In the genomic region with DNA sequence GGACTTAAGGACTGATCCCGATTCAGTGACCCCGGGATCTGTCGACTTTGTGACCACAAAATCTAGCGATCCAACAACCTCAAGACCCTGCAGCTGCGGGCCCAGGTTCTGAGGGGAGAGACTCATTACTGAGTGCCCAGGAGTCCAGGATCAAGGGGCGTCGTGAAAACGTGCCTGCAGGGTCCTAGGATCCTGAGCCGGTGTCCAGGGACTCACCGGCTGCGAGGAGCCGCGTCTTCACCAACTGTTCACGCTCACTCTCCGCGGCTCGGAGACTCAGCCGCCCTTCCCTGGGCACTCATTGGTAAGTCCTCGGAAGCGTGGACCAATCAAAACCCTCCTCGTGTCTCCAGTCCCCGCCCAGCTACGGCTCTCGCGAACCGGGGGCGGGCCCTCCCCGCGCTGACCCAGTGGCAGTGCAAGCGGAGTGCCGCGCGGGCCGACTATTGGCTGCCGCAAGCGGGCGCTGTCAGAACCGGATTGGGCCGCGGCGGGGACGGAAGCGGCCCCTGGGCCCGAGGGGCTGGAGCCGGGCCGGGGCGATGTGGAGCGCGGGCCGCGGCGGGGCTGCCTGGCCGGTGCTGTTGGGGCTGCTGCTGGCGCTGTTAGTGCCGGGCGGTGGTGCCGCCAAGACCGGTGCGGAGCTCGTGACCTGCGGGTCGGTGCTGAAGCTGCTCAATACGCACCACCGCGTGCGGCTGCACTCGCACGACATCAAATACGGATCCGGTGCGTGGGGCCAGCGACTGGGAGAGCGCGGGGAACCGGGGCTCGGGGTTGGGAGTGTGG, we compare ENCODE assay signal across 1 cellular context.
TF ChIP-seq lines count a peak whose summit lies in the region.

A gene with protein sequence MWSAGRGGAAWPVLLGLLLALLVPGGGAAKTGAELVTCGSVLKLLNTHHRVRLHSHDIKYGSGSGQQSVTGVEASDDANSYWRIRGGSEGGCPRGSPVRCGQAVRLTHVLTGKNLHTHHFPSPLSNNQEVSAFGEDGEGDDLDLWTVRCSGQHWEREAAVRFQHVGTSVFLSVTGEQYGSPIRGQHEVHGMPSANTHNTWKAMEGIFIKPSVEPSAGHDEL (plus strand): TSS at position 508 of the 789 bp plus-strand sequence. CDS start 35 bp downstream, at position 543.

TF ChIP-seq in GM23338, 12 proteins besides CTCF, POLR2A, EP300 and RAD21 (continued from another document):
- TF ChIP-seq, protein P1, sequence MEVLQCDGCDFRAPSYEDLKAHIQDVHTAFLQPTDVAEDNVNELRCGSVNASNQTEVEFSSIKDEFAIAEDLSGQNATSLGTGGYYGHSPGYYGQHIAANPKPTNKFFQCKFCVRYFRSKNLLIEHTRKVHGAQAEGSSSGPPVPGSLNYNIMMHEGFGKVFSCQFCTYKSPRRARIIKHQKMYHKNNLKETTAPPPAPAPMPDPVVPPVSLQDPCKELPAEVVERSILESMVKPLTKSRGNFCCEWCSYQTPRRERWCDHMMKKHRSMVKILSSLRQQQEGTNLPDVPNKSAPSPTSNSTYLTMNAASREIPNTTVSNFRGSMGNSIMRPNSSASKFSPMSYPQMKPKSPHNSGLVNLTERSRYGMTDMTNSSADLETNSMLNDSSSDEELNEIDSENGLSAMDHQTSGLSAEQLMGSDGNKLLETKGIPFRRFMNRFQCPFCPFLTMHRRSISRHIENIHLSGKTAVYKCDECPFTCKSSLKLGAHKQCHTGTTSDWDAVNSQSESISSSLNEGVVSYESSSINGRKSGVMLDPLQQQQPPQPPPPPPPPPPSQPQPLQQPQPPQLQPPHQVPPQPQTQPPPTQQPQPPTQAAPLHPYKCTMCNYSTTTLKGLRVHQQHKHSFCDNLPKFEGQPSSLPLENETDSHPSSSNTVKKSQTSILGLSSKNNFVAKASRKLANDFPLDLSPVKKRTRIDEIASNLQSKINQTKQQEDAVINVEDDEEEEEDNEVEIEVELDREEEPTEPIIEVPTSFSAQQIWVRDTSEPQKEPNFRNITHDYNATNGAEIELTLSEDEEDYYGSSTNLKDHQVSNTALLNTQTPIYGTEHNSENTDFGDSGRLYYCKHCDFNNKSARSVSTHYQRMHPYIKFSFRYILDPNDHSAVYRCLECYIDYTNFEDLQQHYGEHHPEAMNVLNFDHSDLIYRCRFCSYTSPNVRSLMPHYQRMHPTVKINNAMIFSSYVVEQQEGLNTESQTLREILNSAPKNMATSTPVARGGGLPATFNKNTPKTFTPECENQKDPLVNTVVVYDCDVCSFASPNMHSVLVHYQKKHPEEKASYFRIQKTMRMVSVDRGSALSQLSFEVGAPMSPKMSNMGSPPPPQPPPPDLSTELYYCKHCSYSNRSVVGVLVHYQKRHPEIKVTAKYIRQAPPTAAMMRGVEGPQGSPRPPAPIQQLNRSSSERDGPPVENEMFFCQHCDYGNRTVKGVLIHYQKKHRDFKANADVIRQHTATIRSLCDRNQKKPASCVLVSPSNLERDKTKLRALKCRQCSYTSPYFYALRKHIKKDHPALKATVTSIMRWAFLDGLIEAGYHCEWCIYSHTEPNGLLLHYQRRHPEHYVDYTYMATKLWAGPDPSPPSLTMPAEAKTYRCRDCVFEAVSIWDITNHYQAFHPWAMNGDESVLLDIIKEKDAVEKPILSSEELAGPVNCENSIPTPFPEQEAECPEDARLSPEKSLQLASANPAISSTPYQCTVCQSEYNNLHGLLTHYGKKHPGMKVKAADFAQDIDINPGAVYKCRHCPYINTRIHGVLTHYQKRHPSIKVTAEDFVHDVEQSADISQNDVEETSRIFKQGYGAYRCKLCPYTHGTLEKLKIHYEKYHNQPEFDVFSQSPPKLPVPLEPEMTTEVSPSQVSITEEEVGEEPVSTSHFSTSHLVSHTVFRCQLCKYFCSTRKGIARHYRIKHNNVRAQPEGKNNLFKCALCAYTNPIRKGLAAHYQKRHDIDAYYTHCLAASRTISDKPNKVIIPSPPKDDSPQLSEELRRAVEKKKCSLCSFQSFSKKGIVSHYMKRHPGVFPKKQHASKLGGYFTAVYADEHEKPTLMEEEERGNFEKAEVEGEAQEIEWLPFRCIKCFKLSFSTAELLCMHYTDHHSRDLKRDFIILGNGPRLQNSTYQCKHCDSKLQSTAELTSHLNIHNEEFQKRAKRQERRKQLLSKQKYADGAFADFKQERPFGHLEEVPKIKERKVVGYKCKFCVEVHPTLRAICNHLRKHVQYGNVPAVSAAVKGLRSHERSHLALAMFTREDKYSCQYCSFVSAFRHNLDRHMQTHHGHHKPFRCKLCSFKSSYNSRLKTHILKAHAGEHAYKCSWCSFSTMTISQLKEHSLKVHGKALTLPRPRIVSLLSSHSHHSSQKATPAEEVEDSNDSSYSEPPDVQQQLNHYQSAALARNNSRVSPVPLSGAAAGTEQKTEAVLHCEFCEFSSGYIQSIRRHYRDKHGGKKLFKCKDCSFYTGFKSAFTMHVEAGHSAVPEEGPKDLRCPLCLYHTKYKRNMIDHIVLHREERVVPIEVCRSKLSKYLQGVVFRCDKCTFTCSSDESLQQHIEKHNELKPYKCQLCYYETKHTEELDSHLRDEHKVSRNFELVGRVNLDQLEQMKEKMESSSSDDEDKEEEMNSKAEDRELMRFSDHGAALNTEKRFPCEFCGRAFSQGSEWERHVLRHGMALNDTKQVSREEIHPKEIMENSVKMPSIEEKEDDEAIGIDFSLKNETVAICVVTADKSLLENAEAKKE (CRISPR knock-in tag; IDR thresholded peaks at IDR 0.05): no peak
